27 cellular contexts compared by ENCODE assay signal in the genomic region with DNA sequence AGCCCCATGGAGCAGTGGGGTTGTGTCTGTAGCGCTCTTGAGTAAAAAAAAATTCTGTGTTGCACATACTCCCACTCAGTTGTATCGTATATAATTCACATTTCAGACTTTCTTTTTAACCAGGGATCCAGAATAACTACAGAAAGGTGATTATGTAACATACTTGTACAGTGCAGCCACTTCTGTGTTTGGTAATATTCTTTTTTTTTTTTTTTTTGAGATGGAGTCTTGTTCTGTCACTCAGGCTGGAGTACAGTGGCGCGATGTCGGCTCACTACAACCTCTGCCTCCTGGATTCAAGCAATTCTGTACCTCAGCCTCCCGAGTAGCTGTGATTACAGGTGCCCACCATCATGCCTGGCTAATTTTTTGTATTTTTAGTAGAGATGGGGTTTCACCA.
"Had no signal": no experiment of that assay in that cellular context is flagged by ENCODE, and none has a peak within 500 bp of the region (broad histone marks: within the 10 kb centered on the region; RNA-seq: fewer than 3 reads in every experiment).

No MANE protein-coding gene starts in this region.

- H3K36me3 Mint-ChIP-seq: stimulated activated effector memory CD8-positive, alpha-beta T cell treated with anti-CD3 and anti-CD28 coated beads, Interleukin-12 subunit alpha, Interleukin-12 subunit beta, amount 100 ng/mL, for 72 hours had no signal

- H3K4me1 Mint-ChIP-seq: stimulated activated effector memory CD8-positive, alpha-beta T cell treated with anti-CD3 and anti-CD28 coated beads, Interleukin-12 subunit alpha, Interleukin-12 subunit beta, amount 100 ng/mL, for 72 hours; stimulated activated memory B cell treated with anti-CD40 and anti-IgM and Interleukin-4, amounts not matched to agents 10 μg/mL and 1 μg/mL and 100 μg/mL, for 72 hours; stimulated activated naive CD8-positive, alpha-beta T cell treated with anti-CD3 and anti-CD28 coated beads, Interleukin-15, amount 100 ng/mL, for 72 hours had no signal

- DNase-seq: stimulated activated CD4-positive, alpha-beta T cell treated with anti-CD3 and anti-CD28 coated beads, Interleukin-2, amount 100 ng/mL, for 48 hours; stimulated activated CD4-positive, alpha-beta T cell treated with anti-CD3 and anti-CD28 coated beads, Interleukin-4, amount 100 ng/mL, for 1 hour; stimulated activated CD4-positive, alpha-beta T cell treated with anti-CD3 and anti-CD28 coated beads, Interleukin-4, amount 100 ng/mL, for 24 hours; stimulated activated CD4-positive, alpha-beta T cell treated with anti-CD3 and anti-CD28 coated beads, Interleukin-4, amount 100 ng/mL, for 4 hours; stimulated activated CD8-positive, alpha-beta memory T cell treated with anti-CD3 and anti-CD28 coated beads, Interleukin-4, amount 100 ng/mL, for 48 hours; stimulated activated naive B cell treated with anti-CD40 and anti-IgM and Interleukin-4, amounts not matched to agents 10 μg/mL and 1 μg/mL and 100 μg/mL, for 72 hours; stimulated activated naive CD4-positive, alpha-beta T cell; stimulated activated naive CD4-positive, alpha-beta T cell treated with Interleukin-2 at 50 U/mL for 16 hours; stimulated activated naive CD8-positive, alpha-beta T cell treated with anti-CD3 and anti-CD28 coated beads, Interleukin-15, amount 100 ng/mL, for 72 hours; stimulated activated naive CD8-positive, alpha-beta T cell treated with anti-CD3 and anti-CD28 coated beads, Interleukin-15, Interleukin-2, amounts not matched to agents 100 U/mL and 50 U/mL, for 24 hours; stomach; substantia nigra; testis; thyroid gland; tibial artery; transverse colon; trophoblast cell; upper lobe of left lung; uterus had no signal

- H3K27ac ChIP-seq: stomach, suprapubic skin, testis, thoracic aorta, tibial artery, tibial nerve, transverse colon, uterus, vagina had no signal

- H3K27me3 ChIP-seq: stomach, suprapubic skin, testis, thyroid gland, tibial artery, tibial nerve, transverse colon, upper lobe of left lung, uterus, vagina had no signal

- H3K4me3 ChIP-seq: stomach, suprapubic skin, testis, thoracic aorta, thyroid gland, tibial artery, tibial nerve, transverse colon, upper lobe of left lung, uterus, vagina had no signal

- H3K27me3 Mint-ChIP-seq: stimulated activated memory B cell treated with anti-CD40 and anti-IgM and Interleukin-4, amounts not matched to agents 10 μg/mL and 1 μg/mL and 100 μg/mL, for 72 hours; stimulated activated naive B cell treated with anti-CD40 and anti-IgM and Interleukin-4, amounts not matched to agents 10 μg/mL and 1 μg/mL and 100 μg/mL, for 72 hours; stimulated activated naive CD8-positive, alpha-beta T cell treated with anti-CD3 and anti-CD28 coated beads, Interleukin-15, amount 100 ng/mL, for 72 hours; stimulated activated naive CD8-positive, alpha-beta T cell treated with anti-CD3 and anti-CD28 coated beads, Interleukin-15, Interleukin-2, amounts not matched to agents 100 ng/mL and 50 ng/mL, for 24 hours; type B pancreatic cell had no signal

- ATAC-seq: stimulated activated effector memory CD8-positive, alpha-beta T cell treated with anti-CD3 and anti-CD28 coated beads, Interleukin-12 subunit alpha, Interleukin-12 subunit beta, amount 100 ng/mL, for 72 hours; stimulated activated memory B cell treated with anti-CD40 and anti-IgM and Interleukin-4, amounts not matched to agents 10 μg/mL and 1 μg/mL and 100 μg/mL, for 72 hours; stimulated activated naive B cell treated with anti-CD40 and anti-IgM and Interleukin-4, amounts not matched to agents 10 μg/mL and 1 μg/mL and 100 μg/mL, for 72 hours; stimulated activated naive CD8-positive, alpha-beta T cell treated with anti-CD3 and anti-CD28 coated beads, Interleukin-15, amount 100 ng/mL, for 72 hours; stimulated activated naive CD8-positive, alpha-beta T cell treated with anti-CD3 and anti-CD28 coated beads, Interleukin-15, Interleukin-2, amounts not matched to agents 100 U/mL and 50 U/mL, for 24 hours had no signal

- H3K27ac Mint-ChIP-seq: stimulated activated effector memory CD8-positive, alpha-beta T cell treated with anti-CD3 and anti-CD28 coated beads, Interleukin-12 subunit alpha, Interleukin-12 subunit beta, amount 100 ng/mL, for 72 hours; stimulated activated memory B cell treated with anti-CD40 and anti-IgM and Interleukin-4, amounts not matched to agents 10 μg/mL and 1 μg/mL and 100 μg/mL, for 72 hours; stimulated activated naive B cell treated with anti-CD40 and anti-IgM and Interleukin-4, amounts not matched to agents 10 μg/mL and 1 μg/mL and 100 μg/mL, for 72 hours; stimulated activated naive CD8-positive, alpha-beta T cell treated with anti-CD3 and anti-CD28 coated beads, Interleukin-15, amount 100 ng/mL, for 72 hours; stimulated activated naive CD8-positive, alpha-beta T cell treated with anti-CD3 and anti-CD28 coated beads, Interleukin-15, Interleukin-2, amounts not matched to agents 100 ng/mL and 50 ng/mL, for 24 hours; type B pancreatic cell had no signal

- H3K9me3 ChIP-seq: stomach, suprapubic skin, testis, thoracic aorta, thyroid gland, tibial artery, tibial nerve, transverse colon, upper lobe of left lung, uterus, vagina had no signal

- H3K4me3 Mint-ChIP-seq: stimulated activated effector memory CD8-positive, alpha-beta T cell treated with anti-CD3 and anti-CD28 coated beads, Interleukin-12 subunit alpha, Interleukin-12 subunit beta, amount 100 ng/mL, for 72 hours; stimulated activated memory B cell treated with anti-CD40 and anti-IgM and Interleukin-4, amounts not matched to agents 10 μg/mL and 1 μg/mL and 100 μg/mL, for 72 hours; stimulated activated naive B cell treated with anti-CD40 and anti-IgM and Interleukin-4, amounts not matched to agents 10 μg/mL and 1 μg/mL and 100 μg/mL, for 72 hours; stimulated activated naive CD8-positive, alpha-beta T cell treated with anti-CD3 and anti-CD28 coated beads, Interleukin-15, amount 100 ng/mL, for 72 hours; stimulated activated naive CD8-positive, alpha-beta T cell treated with anti-CD3 and anti-CD28 coated beads, Interleukin-15, Interleukin-2, amounts not matched to agents 100 ng/mL and 50 ng/mL, for 24 hours; type B pancreatic cell had no signal

- H3K9me3 Mint-ChIP-seq: stimulated activated effector memory CD8-positive, alpha-beta T cell treated with anti-CD3 and anti-CD28 coated beads, Interleukin-12 subunit alpha, Interleukin-12 subunit beta, amount 100 ng/mL, for 72 hours; stimulated activated memory B cell treated with anti-CD40 and anti-IgM and Interleukin-4, amounts not matched to agents 10 μg/mL and 1 μg/mL and 100 μg/mL, for 72 hours; stimulated activated naive B cell treated with anti-CD40 and anti-IgM and Interleukin-4, amounts not matched to agents 10 μg/mL and 1 μg/mL and 100 μg/mL, for 72 hours; stimulated activated naive CD8-positive, alpha-beta T cell treated with anti-CD3 and anti-CD28 coated beads, Interleukin-15, amount 100 ng/mL, for 72 hours; stimulated activated naive CD8-positive, alpha-beta T cell treated with anti-CD3 and anti-CD28 coated beads, Interleukin-15, Interleukin-2, amounts not matched to agents 100 ng/mL and 50 ng/mL, for 24 hours; type B pancreatic cell had no signal

- H3K36me3 ChIP-seq: thoracic aorta, transverse colon, uterus, vagina had no signal
